ENCODE assay signal across 11 cellular contexts in genomic region chr2:5692561-5693287, GRCh38. TPM values are rescaled to one million over a fixed set of nuclear protein-coding genes. Genes with fewer than 3 reads are reported as not detected.
DNase-seq lines count a peak whose midpoint lies in the region; ATAC-seq and TF ChIP-seq lines count a peak whose summit lies in the region.
"Had no signal": no experiment of that assay in that cellular context is flagged by ENCODE, and none has a peak within 500 bp of the region (broad histone marks: within the 10 kb centered on the region; RNA-seq: fewer than 3 reads in every experiment).

No MANE protein-coding gene starts in this region.

- peaks cover 2% of the 10 kb centered on the region for H3K27me3 ChIP-seq in right cardiac atrium (ENCODE audit: control insufficient read depth, insufficient read depth)
- peaks cover 0 to 88% (median 74%) of the 10 kb centered on the region in 7 donors for H3K27me3 ChIP-seq in spleen (replicated peaks in 1 of 7)

- H3K27ac ChIP-seq in right cardiac atrium (ENCODE audit: low read length): peak overlapping the region; percentile 39
- no peak overlapping the region for H3K27ac ChIP-seq in spleen
- H3K27ac ChIP-seq: HL-60 had no signal

- H3K27ac Mint-ChIP-seq in activated CD4-positive, alpha-beta T cell treated with anti-CD3 and anti-CD28 coated beads for 36 hours: no peak overlapping the region
- H3K27ac Mint-ChIP-seq: CD4-positive, CD25-positive, alpha-beta regulatory T cell had no signal

- CTCF ChIA-PET in activated CD4-positive, alpha-beta T cell treated with anti-CD3 and anti-CD28 coated beads for 36 hours (lab: Charles Lee): interaction anchor here (0.6 kb wide), 1 partner anchor 1734 kb away, joined by 4 read pairs; no protein-coding TSS in a partner anchor

- peak overlapping the region; percentile 33 for H3K4me3 ChIP-seq in right cardiac atrium (ENCODE audit: low read length)
- peak overlapping the region in 6 of 8 donors; percentile 6 to 62 (median 33) for H3K4me3 ChIP-seq in spleen

- POLR2A ChIA-PET in activated CD4-positive, alpha-beta T cell treated with anti-CD3 and anti-CD28 coated beads for 36 hours (lab: Charles Lee): no interaction called here

- H3K27me3 Mint-ChIP-seq in activated CD4-positive, alpha-beta T cell treated with anti-CD3 and anti-CD28 coated beads for 36 hours: peaks cover 52% of the 10 kb centered on the region

- H3K4me1 ChIP-seq in right cardiac atrium (ENCODE audit: control insufficient read depth, insufficient read depth, low read length): no peaks in the 10 kb centered on the region
- H3K4me1 ChIP-seq in spleen: peaks cover 17 to 55% (median 41%) of the 10 kb centered on the region in 6 donors

- TF ChIP-seq CTCF in spleen (IDR thresholded peaks at IDR 0.05 in 8 of 11, conservative IDR thresholded peaks at IDR 0.05 in 3 of 11): no peak

- intact Hi-C loops in activated CD4-positive, alpha-beta T cell treated with anti-CD3 and anti-CD28 coated beads for 36 hours (cut with DNase I, micrococcal nuclease): no loop called here
- intact Hi-C loops in right cardiac atrium (cut with DNase I): no loop called here
- intact Hi-C loops in spleen (cut with DNase I; ENCODE audit: low total_unique reads): no loop called here

- no peak overlapping the region for H3K4me3 Mint-ChIP-seq in activated CD4-positive, alpha-beta T cell treated with anti-CD3 and anti-CD28 coated beads for 36 hours
- H3K4me3 Mint-ChIP-seq: CD4-positive, CD25-positive, alpha-beta regulatory T cell had no signal

- peaks cover 1% of the 10 kb centered on the region for H3K36me3 Mint-ChIP-seq in activated CD4-positive, alpha-beta T cell treated with anti-CD3 and anti-CD28 coated beads for 36 hours (ENCODE audit: low read depth)
- H3K36me3 Mint-ChIP-seq: CD4-positive, CD25-positive, alpha-beta regulatory T cell had no signal

- WGBS in right cardiac atrium: 2% methylated on average over 68 of the region's 69 CpGs
- WGBS in spleen, 5 donors: 3 to 12% (median 6%) methylated on average over 35 to 68 of the region's 69 CpGs

- no peak for ATAC-seq in activated CD4-positive, alpha-beta T cell treated with anti-CD3 and anti-CD28 coated beads for 36 hours
- no peak for ATAC-seq in right cardiac atrium

- H3K4me1 Mint-ChIP-seq in activated CD4-positive, alpha-beta T cell treated with anti-CD3 and anti-CD28 coated beads for 36 hours: peaks cover 14% of the 10 kb centered on the region

- no peaks in the 10 kb centered on the region for H3K36me3 ChIP-seq in spleen

- TF ChIP-seq POLR2A in spleen (IDR thresholded peaks at IDR 0.05): no peak

- H3K9me3 Mint-ChIP-seq in activated CD4-positive, alpha-beta T cell treated with anti-CD3 and anti-CD28 coated beads for 36 hours (ENCODE audit: low read depth): no peaks in the 10 kb centered on the region

- H3K9me3 ChIP-seq in right cardiac atrium (ENCODE audit: control insufficient read depth, low read length): no peaks in the 10 kb centered on the region
- peaks cover 0 to 20% (median 0%) of the 10 kb centered on the region in 8 donors for H3K9me3 ChIP-seq in spleen

- peak; percentile 7 for DNase-seq in activated CD4-positive, alpha-beta T cell treated with anti-CD3 and anti-CD28 coated beads for 36 hours
- DNase-seq in activated CD4-positive, alpha-beta T cell treated with anti-CD3 and anti-CD28 coated beads, Interleukin-2, amount 50 U/mL, for 1 hour: no peak
- DNase-seq in SK-N-DZ (ENCODE audit: low spot score): peak; percentile 52
- DNase-seq in right cardiac atrium: peak in 1 of 3 donors; percentile 64
- peak; percentile 69 for DNase-seq in spleen
- no peak for DNase-seq in GM19238 (ENCODE audit: insufficient read length, low spot score)
- DNase-seq in mesenteric fat pad (ENCODE audit: low spot score): no peak
- no peak for DNase-seq in HT-29 (ENCODE audit: low spot score)
- DNase-seq: RPMI8226 had no signal

RNA-seq across cellular contexts. Expression of gene SOX11, which starts 0.5 kb away (rescaled TPM):
- total RNA-seq in activated CD4-positive, alpha-beta T cell treated with anti-CD3 and anti-CD28 coated beads for 36 hours: not detected
- 39.0 and 49.9 TPM in 2 replicates for polyA plus RNA-seq in SK-N-DZ (2014; cell fraction: cytosol; rRNA removed)
- 52.5 and 74.9 TPM in 2 replicates for polyA plus RNA-seq in SK-N-DZ (2014; cell fraction: nucleus; rRNA removed)
- total RNA-seq in right cardiac atrium (1 to 10 TPM in 1 of 4 donors, under 1 TPM in 3; 0.22 to 1.1 (median 0.60) TPM), spleen (under 1 TPM; 0.23 to 0.92 (median 0.32) TPM), mesenteric fat pad (not detected)
- polyA plus RNA-seq in right cardiac atrium (0.93 TPM), spleen (under 1 TPM; 0.09 to 0.32 (median 0.26) TPM)
- total RNA-seq in HT-29 (2014; rRNA removed; shearing (Covaris generic)): not detected in 2 replicates
- total RNA-seq: CD4-positive, CD25-positive, alpha-beta regulatory T cell had no signal
- polyA plus RNA-seq: CD4-positive, CD25-positive, alpha-beta regulatory T cell had no signal

Comparison
In these comparisons a context has a peak if more than half of its experiments do, and no peak if none do; other contexts are left out.
1. DNase-seq: peak in activated CD4-positive, alpha-beta T cell treated with anti-CD3 and anti-CD28 coated beads for 36 hours (single experiment), SK-N-DZ (single experiment) and spleen (single experiment); none in activated CD4-positive, alpha-beta T cell treated with anti-CD3 and anti-CD28 coated beads, Interleukin-2, amount 50 U/mL, for 1 hour (single experiment), GM19238 (single experiment), mesenteric fat pad (single experiment) and HT-29 (single experiment).